In the genomic region with DNA sequence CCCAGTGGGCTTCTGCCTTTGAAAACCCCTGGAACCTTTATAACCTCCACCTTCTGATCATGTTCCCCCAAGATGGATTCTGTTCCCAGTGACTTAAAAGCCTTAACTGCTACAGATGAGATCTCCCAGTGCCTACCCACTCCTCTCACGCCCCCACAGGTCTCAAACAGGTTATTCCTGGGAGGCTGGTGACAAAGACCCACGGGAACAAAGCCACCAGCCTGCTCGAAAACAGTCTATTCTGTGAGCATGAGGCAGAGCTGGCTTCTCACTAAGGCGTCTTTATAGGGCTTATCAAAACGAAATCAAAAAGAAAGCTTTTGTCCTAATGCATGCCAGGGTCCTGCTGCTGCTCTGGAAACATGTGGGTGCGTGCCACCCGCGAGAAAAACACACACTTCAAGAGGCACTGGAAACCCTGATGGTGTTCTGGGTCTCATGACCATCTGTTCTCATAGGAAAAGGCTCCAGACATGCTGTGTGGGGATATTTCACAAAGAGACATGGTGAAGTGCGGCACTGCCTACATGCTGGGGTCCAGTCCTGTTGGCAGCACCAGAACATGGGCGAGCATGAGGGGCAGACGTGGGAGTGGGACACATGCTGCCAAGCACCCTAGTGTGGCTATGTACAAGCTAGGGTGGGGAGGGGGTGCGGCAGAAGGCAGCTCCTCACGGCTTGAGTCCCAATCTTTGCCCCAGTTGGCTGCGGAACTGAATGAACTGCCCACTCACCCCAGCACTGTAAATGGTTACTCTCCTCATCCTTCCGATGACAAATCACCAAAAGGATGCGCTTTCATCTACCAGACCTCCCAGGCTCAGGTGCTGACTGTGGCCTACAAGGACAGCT, we compare ENCODE assay signal across 8 cellular contexts. TPM values are rescaled to one million over a fixed set of nuclear protein-coding genes. Genes with fewer than 3 reads are reported as not detected.
A peak's percentile ranks its signal among the peaks of the same experiment; 100 is the strongest.
DNase-seq lines count a peak whose midpoint lies in the region; ATAC-seq and TF ChIP-seq lines count a peak whose summit lies in the region.

No MANE protein-coding gene starts in this region.

- no peak for DNase-seq in heart left ventricle
- no peak for DNase-seq in Right ventricle myocardium superior
- no peak for DNase-seq in lung (ENCODE audit: low spot score)
- DNase-seq in transverse colon = no peak
- no peak for DNase-seq in DMS53 (lab: John Stamatoyannopoulos, UW)

- intact Hi-C loops in heart left ventricle (cut with DNase I) = loop anchor here in 6 of 10 donors (2.0 to 10.0 kb wide), 7 partner anchors 14 to 556 kb away; a partner anchor contains a TSS
- intact Hi-C loops in Right ventricle myocardium superior (cut with DNase I) = no loop called here
- intact Hi-C loops in transverse colon (cut with DNase I; ENCODE audit: low total_unique reads) = no loop called here

- H3K4me1 ChIP-seq in heart left ventricle = peaks cover 6 to 75% (median 48%) of the 10 kb centered on the region in 12 donors
- H3K4me1 ChIP-seq in lung (ENCODE audit: control insufficient read depth in 2 of 2, insufficient read depth in 2 of 2, low read length in 2 of 2) = peaks cover 28 to 37% of the 10 kb centered on the region in 2 donors
- H3K4me1 ChIP-seq in transverse colon = peaks cover 38 to 66% (median 53%) of the 10 kb centered on the region in 4 donors

- peaks cover 0 to 4% (median 0%) of the 10 kb centered on the region in 9 donors for H3K27me3 ChIP-seq in heart left ventricle
- H3K27me3 ChIP-seq in lung (ENCODE audit: control insufficient read depth, insufficient read depth) = no peaks in the 10 kb centered on the region
- H3K27me3 ChIP-seq in transverse colon = no peaks in the 10 kb centered on the region

- no peak for TF ChIP-seq EP300 in transverse colon (IDR thresholded peaks at IDR 0.05; ENCODE audit: low read depth)

- WGBS in heart left ventricle, 4 donors = 50 to 63% (median 54%) methylated on average over 16 of the region's 16 CpGs
- 46 to 52% (median 48%) methylated on average over 16 of the region's 16 CpGs for WGBS in adipose tissue, 3 donors
- 43 to 61% methylated on average over 16 of the region's 16 CpGs for WGBS in lung, 2 donors
- 35 to 74% methylated on average over 5 to 16 of the region's 16 CpGs for WGBS in transverse colon (ENCODE audit: low coverage in 1 of 2), 2 donors

- H3K27ac ChIP-seq in heart left ventricle (peak overlapping the region; percentile 68 to 94 (median 89)), adipose tissue (ENCODE audit: low read depth, low read length) (peak overlapping the region; percentile 51), lung (ENCODE audit: low read depth in 1 of 2, low read length in 1 of 2) (peak overlapping the region; percentile 76 to 86), transverse colon (peak overlapping the region; percentile 90 to 94 (median 92))

- TF ChIP-seq POLR2A in heart left ventricle (IDR thresholded peaks at IDR 0.05) (no peak), transverse colon (IDR thresholded peaks at IDR 0.05) (no peak), GM18505 (IDR thresholded peaks at IDR 0.05; ENCODE audit: borderline replicate concordance, extremely low read depth, insufficient read depth, insufficient read length) (no peak)

- H3K36me3 ChIP-seq in heart left ventricle (peaks cover 0 to 28% (median 0%) of the 10 kb centered on the region in 9 donors), lung (ENCODE audit: control insufficient read depth in 2 of 2, insufficient read depth in 2 of 2, low read length in 2 of 2) (peaks cover 6 to 7% of the 10 kb centered on the region in 2 donors), transverse colon (no peaks in the 10 kb centered on the region)

- in situ Hi-C loops in transverse colon (cut with MboI; ENCODE audit: low pct_ligation_motif_present in 1 of 4, low pct_unique_long_range_greater_than_20kb in 1 of 4, low sequenced_read_pairs in 3 of 4) = no loop called here

- peak overlapping the region in 10 of 12 donors; percentile 12 to 96 (median 84) for H3K4me3 ChIP-seq in heart left ventricle
- peak overlapping the region; percentile 91 for H3K4me3 ChIP-seq in lung
- peak overlapping the region in 1 of 4 donors; percentile 92 for H3K4me3 ChIP-seq in transverse colon

- no peak for ATAC-seq in heart left ventricle
- ATAC-seq in Right ventricle myocardium superior (ENCODE audit: poor library complexity) = no peak
- ATAC-seq in lung (ENCODE audit: insufficient read depth, low FRiP score) = no peak
- ATAC-seq in GM18505 (IDR thresholded peaks at IDR 0.05; ENCODE audit: unreplicated experiment) = no peak
- ATAC-seq in GM18498 (IDR thresholded peaks at IDR 0.05; ENCODE audit: unreplicated experiment) = no peak

- no peaks in the 10 kb centered on the region for H3K9me3 ChIP-seq in heart left ventricle
- no peaks in the 10 kb centered on the region for H3K9me3 ChIP-seq in lung (ENCODE audit: control insufficient read depth in 2 of 2, insufficient read depth in 1 of 2, low read length in 1 of 2)
- no peaks in the 10 kb centered on the region for H3K9me3 ChIP-seq in transverse colon

- no peak for TF ChIP-seq CTCF in heart left ventricle (IDR thresholded peaks at IDR 0.05)
- TF ChIP-seq CTCF in lung (IDR thresholded peaks at IDR 0.05; ENCODE audit: control extremely low read depth, extremely low read depth) = no peak
- TF ChIP-seq CTCF in transverse colon (IDR thresholded peaks at IDR 0.05) = no peak

RNA-seq across cellular contexts. Expression of a gene that starts 2.1 kb away (rescaled TPM):
- total RNA-seq in heart left ventricle (100 to 1,000 TPM in 8 of 9 donors, 10 to 100 TPM in 1; 71.3 to 316 (median 144) TPM), Right ventricle myocardium superior (112 TPM), lung (100 to 1,000 TPM; 145 to 308 TPM), transverse colon (100 to 1,000 TPM; 120 to 202 (median 144) TPM)
- polyA plus RNA-seq in heart left ventricle (100 to 1,000 TPM in 1 of 2 donors, 10 to 100 TPM in 1; 89.6 to 401 TPM), adipose tissue (100 to 1,000 TPM; 111 to 542 (median 353) TPM), lung (100 to 1,000 TPM; 246 to 465 TPM)

Comparison
In these comparisons a context has a peak if more than half of its experiments do, and no peak if none do; other contexts are left out.
1. intact Hi-C loops: an anchor here in heart left ventricle (2.0 to 10.0 kb wide); none called in Right ventricle myocardium superior and transverse colon.